ENCODE assay signal across 17 cellular contexts in the genomic region with DNA sequence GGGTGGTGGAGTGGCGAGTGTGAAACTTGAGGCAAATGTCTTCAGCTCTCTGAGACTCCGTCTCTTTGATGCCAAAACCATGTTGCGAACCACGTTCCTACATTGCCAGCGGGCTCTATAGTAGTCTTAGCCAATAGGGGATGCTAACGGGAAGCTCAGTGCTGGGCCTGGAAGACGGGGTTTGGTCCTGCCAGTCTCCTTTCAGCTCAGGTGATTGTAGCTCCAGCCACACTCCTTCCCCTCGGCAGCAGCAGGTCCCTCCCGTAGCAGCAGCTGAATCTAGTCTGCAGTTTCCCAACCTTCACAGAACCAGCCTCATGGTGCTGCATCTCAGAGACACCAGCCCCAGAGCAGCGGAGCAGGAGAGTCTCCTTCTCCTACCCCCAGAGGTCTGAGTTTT.
"Had no signal": no experiment of that assay in that cellular context is flagged by ENCODE, and none has a peak within 500 bp of the region (broad histone marks: within the 10 kb centered on the region; RNA-seq: fewer than 3 reads in every experiment).

No MANE protein-coding gene starts in this region.

- H3K4me3 ChIP-seq: esophagus muscularis mucosa, lower lobe of right lung, psoas muscle, sigmoid colon, SK-N-MC, thoracic aorta had no signal

- ATAC-seq: lower lobe of right lung; naive thymus-derived CD4-positive, alpha-beta T cell had no signal

- H3K4me1 ChIP-seq: esophagus muscularis mucosa, lower lobe of right lung, psoas muscle, sigmoid colon had no signal

- H3K36me3 ChIP-seq: esophagus muscularis mucosa, lower lobe of right lung, sigmoid colon, thoracic aorta had no signal

- FAIRE-seq: kidney had no signal

- DNase-seq: activated CD4-positive, alpha-beta T cell treated with anti-CD3 and anti-CD28 coated beads, Interleukin-2, amount 10 ng/mL, durations not matched to agents 7 days and 5 days; activated CD8-positive, alpha-beta memory T cell treated with anti-CD3 and anti-CD28 coated beads for 24 hours; activated naive CD4-positive, alpha-beta T cell treated with Interleukin-2 at 50 U/mL for 16 hours; dermis blood vessel endothelial cell; endodermal cell; foreskin fibroblast; kidney; lower lobe of right lung; naive thymus-derived CD4-positive, alpha-beta T cell; psoas muscle; stimulated activated CD4-positive, alpha-beta T cell treated with anti-CD3 and anti-CD28 coated beads, Interleukin-12 subunit alpha, Interleukin-12 subunit beta, amount 100 ng/mL, for 4 hours; stimulated activated naive CD4-positive, alpha-beta T cell treated with Interleukin-2 at 50 U/mL for 16 hours; T-helper 1 cell had no signal

- H3K27me3 ChIP-seq: sigmoid colon had no signal

- H3K27ac ChIP-seq: esophagus muscularis mucosa, lower lobe of right lung, psoas muscle, sigmoid colon, SK-N-MC, thoracic aorta had no signal
